Comparison of ENCODE assay signal across 1 cellular context in genomic region chr20:53869466-53870258, GRCh38.
TF ChIP-seq lines count a peak whose summit lies in the region.

No MANE protein-coding gene starts in this region.

TF ChIP-seq in HepG2, 621 proteins besides CTCF, POLR2A, EP300 and RAD21 (continued from another document and continues in another):
- TF ChIP-seq ZBTB40 (IDR thresholded peaks at IDR 0.05) = no peak
- no peak for TF ChIP-seq ZBTB40 (CRISPR knock-in tag; IDR thresholded peaks at IDR 0.05)
- TF ChIP-seq ZNF619 (CRISPR knock-in tag; IDR thresholded peaks at IDR 0.05) = no peak
- TF ChIP-seq ZNF782 (CRISPR knock-in tag; IDR thresholded peaks at IDR 0.05; ENCODE audit: borderline replicate concordance) = no peak; the same call in 1 of the 2 replicates
- peak in 1 of 2 experiments; percentile 91; a peak in 1 of 4 replicates for TF ChIP-seq KLF16 (CRISPR knock-in tag; IDR thresholded peaks at IDR 0.05)
- TF ChIP-seq ATF7 (IDR thresholded peaks at IDR 0.05) = no peak
- TF ChIP-seq ATF7 (CRISPR knock-in tag; IDR thresholded peaks at IDR 0.05) = no peak
- TF ChIP-seq DPF2 (CRISPR knock-in tag; IDR thresholded peaks at IDR 0.05; ENCODE audit: borderline replicate concordance, low read depth) = no peak; the same call in 1 of the 2 replicates
- TF ChIP-seq, protein P1, sequence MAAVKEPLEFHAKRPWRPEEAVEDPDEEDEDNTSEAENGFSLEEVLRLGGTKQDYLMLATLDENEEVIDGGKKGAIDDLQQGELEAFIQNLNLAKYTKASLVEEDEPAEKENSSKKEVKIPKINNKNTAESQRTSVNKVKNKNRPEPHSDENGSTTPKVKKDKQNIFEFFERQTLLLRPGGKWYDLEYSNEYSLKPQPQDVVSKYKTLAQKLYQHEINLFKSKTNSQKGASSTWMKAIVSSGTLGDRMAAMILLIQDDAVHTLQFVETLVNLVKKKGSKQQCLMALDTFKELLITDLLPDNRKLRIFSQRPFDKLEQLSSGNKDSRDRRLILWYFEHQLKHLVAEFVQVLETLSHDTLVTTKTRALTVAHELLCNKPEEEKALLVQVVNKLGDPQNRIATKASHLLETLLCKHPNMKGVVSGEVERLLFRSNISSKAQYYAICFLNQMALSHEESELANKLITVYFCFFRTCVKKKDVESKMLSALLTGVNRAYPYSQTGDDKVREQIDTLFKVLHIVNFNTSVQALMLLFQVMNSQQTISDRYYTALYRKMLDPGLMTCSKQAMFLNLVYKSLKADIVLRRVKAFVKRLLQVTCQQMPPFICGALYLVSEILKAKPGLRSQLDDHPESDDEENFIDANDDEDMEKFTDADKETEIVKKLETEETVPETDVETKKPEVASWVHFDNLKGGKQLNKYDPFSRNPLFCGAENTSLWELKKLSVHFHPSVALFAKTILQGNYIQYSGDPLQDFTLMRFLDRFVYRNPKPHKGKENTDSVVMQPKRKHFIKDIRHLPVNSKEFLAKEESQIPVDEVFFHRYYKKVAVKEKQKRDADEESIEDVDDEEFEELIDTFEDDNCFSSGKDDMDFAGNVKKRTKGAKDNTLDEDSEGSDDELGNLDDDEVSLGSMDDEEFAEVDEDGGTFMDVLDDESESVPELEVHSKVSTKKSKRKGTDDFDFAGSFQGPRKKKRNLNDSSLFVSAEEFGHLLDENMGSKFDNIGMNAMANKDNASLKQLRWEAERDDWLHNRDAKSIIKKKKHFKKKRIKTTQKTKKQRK (IDR thresholded peaks at IDR 0.05; ENCODE audit: low read length) = no peak
- TF ChIP-seq, protein P2, sequence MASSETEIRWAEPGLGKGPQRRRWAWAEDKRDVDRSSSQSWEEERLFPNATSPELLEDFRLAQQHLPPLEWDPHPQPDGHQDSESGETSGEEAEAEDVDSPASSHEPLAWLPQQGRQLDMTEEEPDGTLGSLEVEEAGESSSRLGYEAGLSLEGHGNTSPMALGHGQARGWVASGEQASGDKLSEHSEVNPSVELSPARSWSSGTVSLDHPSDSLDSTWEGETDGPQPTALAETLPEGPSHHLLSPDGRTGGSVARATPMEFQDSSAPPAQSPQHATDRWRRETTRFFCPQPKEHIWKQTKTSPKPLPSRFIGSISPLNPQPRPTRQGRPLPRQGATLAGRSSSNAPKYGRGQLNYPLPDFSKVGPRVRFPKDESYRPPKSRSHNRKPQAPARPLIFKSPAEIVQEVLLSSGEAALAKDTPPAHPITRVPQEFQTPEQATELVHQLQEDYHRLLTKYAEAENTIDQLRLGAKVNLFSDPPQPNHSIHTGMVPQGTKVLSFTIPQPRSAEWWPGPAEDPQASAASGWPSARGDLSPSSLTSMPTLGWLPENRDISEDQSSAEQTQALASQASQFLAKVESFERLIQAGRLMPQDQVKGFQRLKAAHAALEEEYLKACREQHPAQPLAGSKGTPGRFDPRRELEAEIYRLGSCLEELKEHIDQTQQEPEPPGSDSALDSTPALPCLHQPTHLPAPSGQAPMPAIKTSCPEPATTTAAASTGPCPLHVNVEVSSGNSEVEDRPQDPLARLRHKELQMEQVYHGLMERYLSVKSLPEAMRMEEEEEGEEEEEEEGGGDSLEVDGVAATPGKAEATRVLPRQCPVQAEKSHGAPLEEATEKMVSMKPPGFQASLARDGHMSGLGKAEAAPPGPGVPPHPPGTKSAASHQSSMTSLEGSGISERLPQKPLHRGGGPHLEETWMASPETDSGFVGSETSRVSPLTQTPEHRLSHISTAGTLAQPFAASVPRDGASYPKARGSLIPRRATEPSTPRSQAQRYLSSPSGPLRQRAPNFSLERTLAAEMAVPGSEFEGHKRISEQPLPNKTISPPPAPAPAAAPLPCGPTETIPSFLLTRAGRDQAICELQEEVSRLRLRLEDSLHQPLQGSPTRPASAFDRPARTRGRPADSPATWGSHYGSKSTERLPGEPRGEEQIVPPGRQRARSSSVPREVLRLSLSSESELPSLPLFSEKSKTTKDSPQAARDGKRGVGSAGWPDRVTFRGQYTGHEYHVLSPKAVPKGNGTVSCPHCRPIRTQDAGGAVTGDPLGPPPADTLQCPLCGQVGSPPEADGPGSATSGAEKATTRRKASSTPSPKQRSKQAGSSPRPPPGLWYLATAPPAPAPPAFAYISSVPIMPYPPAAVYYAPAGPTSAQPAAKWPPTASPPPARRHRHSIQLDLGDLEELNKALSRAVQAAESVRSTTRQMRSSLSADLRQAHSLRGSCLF (CRISPR knock-in tag; IDR thresholded peaks at IDR 0.05; ENCODE audit: borderline replicate concordance) = no peak
- TF ChIP-seq FOXO4 (CRISPR knock-in tag; conservative IDR thresholded peaks at IDR 0.05) = no peak
- no peak for TF ChIP-seq SOX6 (IDR thresholded peaks at IDR 0.05)
- peak; percentile 92 for TF ChIP-seq SOX6 (CRISPR knock-in tag; IDR thresholded peaks at IDR 0.05)
- TF ChIP-seq ZNF326 (CRISPR knock-in tag; IDR thresholded peaks at IDR 0.05; ENCODE audit: borderline replicate concordance) = no peak
- no peak for TF ChIP-seq MTA3 (CRISPR knock-in tag; IDR thresholded peaks at IDR 0.05)
- peak; percentile 32; the same call in 1 of the 2 replicates for TF ChIP-seq CREB3 (CRISPR knock-in tag; IDR thresholded peaks at IDR 0.05)
- TF ChIP-seq ZBTB1 (CRISPR knock-in tag; IDR thresholded peaks at IDR 0.05; ENCODE audit: borderline replicate concordance) = no peak
- TF ChIP-seq, protein P3, sequence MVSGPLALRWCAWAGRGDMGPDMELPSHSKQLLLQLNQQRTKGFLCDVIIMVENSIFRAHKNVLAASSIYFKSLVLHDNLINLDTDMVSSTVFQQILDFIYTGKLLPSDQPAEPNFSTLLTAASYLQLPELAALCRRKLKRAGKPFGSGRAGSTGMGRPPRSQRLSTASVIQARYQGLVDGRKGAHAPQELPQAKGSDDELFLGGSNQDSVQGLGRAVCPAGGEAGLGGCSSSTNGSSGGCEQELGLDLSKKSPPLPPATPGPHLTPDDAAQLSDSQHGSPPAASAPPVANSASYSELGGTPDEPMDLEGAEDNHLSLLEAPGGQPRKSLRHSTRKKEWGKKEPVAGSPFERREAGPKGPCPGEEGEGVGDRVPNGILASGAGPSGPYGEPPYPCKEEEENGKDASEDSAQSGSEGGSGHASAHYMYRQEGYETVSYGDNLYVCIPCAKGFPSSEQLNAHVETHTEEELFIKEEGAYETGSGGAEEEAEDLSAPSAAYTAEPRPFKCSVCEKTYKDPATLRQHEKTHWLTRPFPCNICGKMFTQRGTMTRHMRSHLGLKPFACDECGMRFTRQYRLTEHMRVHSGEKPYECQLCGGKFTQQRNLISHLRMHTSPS (CRISPR knock-in tag; IDR thresholded peaks at IDR 0.05; ENCODE audit: low read depth) = peak; percentile 58; the same call in 1 of the 2 replicates
- no peak for TF ChIP-seq ZNF556 (CRISPR knock-in tag; IDR thresholded peaks at IDR 0.05; ENCODE audit: borderline replicate concordance)
- TF ChIP-seq ZNF713 (CRISPR knock-in tag; IDR thresholded peaks at IDR 0.05) = no peak
- TF ChIP-seq GMEB2 (CRISPR knock-in tag; IDR thresholded peaks at IDR 0.05; ENCODE audit: low read depth) = no peak
- peak; percentile 78; the same call in 1 of the 2 replicates for TF ChIP-seq GFI1 (CRISPR knock-in tag; IDR thresholded peaks at IDR 0.05; ENCODE audit: borderline replicate concordance)
- TF ChIP-seq PRDM10 (CRISPR knock-in tag; IDR thresholded peaks at IDR 0.05; ENCODE audit: low read depth) = peak; percentile 69
